In genomic region chr2:36613801-36614200, GRCh38 we compare ENCODE assay signal across 1 cellular context.
TF ChIP-seq lines count a peak whose summit lies in the region.

No MANE protein-coding gene starts in this region.

TF ChIP-seq in IMR-90, 13 proteins besides CTCF, POLR2A, EP300 and RAD21:
- TF ChIP-seq RFX5 (IDR thresholded peaks at IDR 0.05; ENCODE audit: low read depth, low read length) (no peak), MXI1 (IDR thresholded peaks at IDR 0.05; ENCODE audit: borderline replicate concordance, low read depth, low read length) (no peak), MAFK (IDR thresholded peaks at IDR 0.05; ENCODE audit: low read depth, low read length) (no peak), USF2 (IDR thresholded peaks at IDR 0.05; ENCODE audit: low read depth, low read length) (no peak), NFE2L2 (IDR thresholded peaks at IDR 0.05; ENCODE audit: low read depth, low read length) (no peak), FOS (IDR thresholded peaks at IDR 0.05; ENCODE audit: low read depth, low read length) (no peak), CEBPB (IDR thresholded peaks at IDR 0.05; ENCODE audit: low read depth, low read length) (no peak)
